Comparison of ENCODE assay signal across 7 cellular contexts in the genomic region with DNA sequence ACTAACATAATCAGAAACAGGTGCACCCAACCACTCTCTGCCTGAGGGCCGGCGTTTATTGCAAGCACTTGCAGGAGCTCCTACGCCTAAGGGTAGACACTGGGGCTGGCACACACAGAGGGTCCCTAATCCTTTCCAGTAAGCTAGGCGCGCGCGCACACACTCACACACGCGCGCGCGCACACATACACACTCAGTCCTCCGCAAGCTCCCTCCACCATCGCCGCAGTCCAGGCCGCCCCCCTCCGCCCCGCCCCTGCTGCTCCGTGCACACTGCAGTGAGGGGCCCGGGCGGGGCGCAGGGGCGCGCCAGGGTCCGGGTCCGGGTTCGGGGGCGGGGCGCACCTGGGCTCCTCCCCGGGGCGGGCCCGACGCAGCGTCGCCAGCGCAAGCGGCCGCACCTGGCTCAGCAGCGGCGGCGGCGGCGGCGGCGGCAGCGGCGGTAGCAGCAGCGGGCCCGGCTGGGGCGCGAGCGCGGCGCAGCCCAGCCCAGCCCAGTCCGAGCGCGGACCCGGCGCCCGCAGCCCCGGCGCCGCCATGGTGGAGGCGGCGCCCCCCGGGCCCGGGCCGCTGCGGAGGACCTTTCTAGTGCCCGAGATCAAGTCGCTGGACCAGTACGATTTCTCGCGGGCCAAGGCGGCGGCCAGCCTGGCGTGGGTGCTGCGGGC. TPM values are rescaled to one million over a fixed set of nuclear protein-coding genes. Genes with fewer than 3 reads are reported as not detected.
DNase-seq lines count a peak whose midpoint lies in the region; ATAC-seq, FAIRE-seq and TF ChIP-seq lines count a peak whose summit lies in the region.

TSS of gene CAMSAP3 (plus strand) at position 398 of the 668 bp plus-strand sequence. CDS start at position 538, 140 bp downstream.

- no peaks in the 10 kb centered on the region for H3K36me3 Mint-ChIP-seq in nephron progenitor cell (ENCODE audit: low read depth)

- no peak for TF ChIP-seq POLR2A in esophagus muscularis mucosa (IDR thresholded peaks at IDR 0.05; ENCODE audit: low read depth)

- H3K9me3 ChIP-seq in esophagus muscularis mucosa, result no peaks in the 10 kb centered on the region

- peaks cover 5% of the 10 kb centered on the region for H3K4me1 Mint-ChIP-seq in nephron progenitor cell

- no peak for FAIRE-seq in GM19239 (lab: Jason Lieb, UNC)

- WGBS in esophagus muscularis mucosa, result 2% methylated on average over 24 of the region's 78 CpGs

- H3K4me3 ChIP-seq in esophagus muscularis mucosa, result peak within 1 kb of the TSS; percentile 24 to 54 (median 37)

- TF ChIP-seq CTCF in esophagus muscularis mucosa (IDR thresholded peaks at IDR 0.05), result no peak
- TF ChIP-seq CTCF in nephron progenitor cell (IDR thresholded peaks at IDR 0.05), result no peak

- no peak within 1 kb of the TSS for H3K27ac Mint-ChIP-seq in nephron progenitor cell

- H3K27ac ChIP-seq in esophagus muscularis mucosa (replicated peaks in 1 of 4), result no peak within 1 kb of the TSS

- TF ChIP-seq EP300 in esophagus muscularis mucosa (IDR thresholded peaks at IDR 0.05), result no peak

- peaks cover 0 to 17% (median 11%) of the 10 kb centered on the region in 4 donors for H3K4me1 ChIP-seq in esophagus muscularis mucosa

- intact Hi-C loops in esophagus muscularis mucosa (cut with DNase I), result no loop called here

- H3K36me3 ChIP-seq in esophagus muscularis mucosa, result no peaks in the 10 kb centered on the region

- no peak for ATAC-seq in GM19324 (IDR thresholded peaks at IDR 0.05; ENCODE audit: low FRiP score, unreplicated experiment)
- ATAC-seq in HG02852 (IDR thresholded peaks at IDR 0.05; ENCODE audit: unreplicated experiment), result no peak

- peak within 1 kb of the TSS; percentile 79 for H3K4me3 Mint-ChIP-seq in nephron progenitor cell

- H3K9me3 Mint-ChIP-seq in nephron progenitor cell, result no peaks in the 10 kb centered on the region

- DNase-seq in GM19239 (ENCODE audit: insufficient read length, low spot score) (peak; percentile 82), NCI-H2081 treated with DMSO at 0.1 percent for 48 hours (lab: John Stamatoyannopoulos, UW) (peak; percentile 6), esophagus muscularis mucosa (ENCODE audit: extremely low spot score) (no peak), nephron progenitor cell (peak; percentile 88)
- peak; percentile 12 to 14 for DNase-seq in activated CD4-positive, alpha-beta T cell treated with anti-CD3 and anti-CD28 coated beads, Interleukin-2, amount 50 U/mL, for 4 hours

- H3K27me3 Mint-ChIP-seq in nephron progenitor cell (ENCODE audit: low read depth, poor library complexity), result peaks cover 70% of the 10 kb centered on the region

- peaks cover 4 to 85% (median 16%) of the 10 kb centered on the region in 4 donors for H3K27me3 ChIP-seq in esophagus muscularis mucosa

RNA-seq across cellular contexts. Expression of gene CAMSAP3, which starts in this region (rescaled TPM):
- under 1 TPM; 0.11 to 0.42 (median 0.18) TPM for total RNA-seq in esophagus muscularis mucosa
